Comparison of ENCODE assay signal across 11 cellular contexts in genomic region chr15:47157827-47158226, GRCh38.
"Had no signal": no experiment of that assay in that cellular context is flagged by ENCODE, and none has a peak within 500 bp of the region (broad histone marks: within the 10 kb centered on the region; RNA-seq: fewer than 3 reads in every experiment).

No MANE protein-coding gene starts in this region.

- DNase-seq: GM23248, GOT3, H7, H9, HCEC 1CT, HFFc6 had no signal

- H2AFZ ChIP-seq: GM23248 had no signal

- H3K27ac ChIP-seq: GM23248 had no signal

- H3K4me1 ChIP-seq: HAP-1 had no signal

- H3K9ac ChIP-seq: GM23248 had no signal

- FAIRE-seq: H1, H54 had no signal

- H3K9me3 ChIP-seq: HAP-1 had no signal

- H3K36me3 ChIP-seq: HAP-1 had no signal

- H3K4me2 ChIP-seq: GM23338 had no signal

- ATAC-seq: GM23338, HCT116 had no signal

- H3K4me3 ChIP-seq: GM23248, GM23338, HAP-1 had no signal
